In genomic region chr1:8370928-8371327, GRCh38 we compare ENCODE assay signal across 10 cellular contexts. TPM values are rescaled to one million over a fixed set of nuclear protein-coding genes. Genes with fewer than 3 reads are reported as not detected.
A peak's percentile ranks its signal among the peaks of the same experiment; 100 is the strongest.
DNase-seq lines count a peak whose midpoint lies in the region; ATAC-seq and TF ChIP-seq lines count a peak whose summit lies in the region.
"Had no signal": no experiment of that assay in that cellular context is flagged by ENCODE, and none has a peak within 500 bp of the region (broad histone marks: within the 10 kb centered on the region; RNA-seq: fewer than 3 reads in every experiment).

No MANE protein-coding gene starts in this region.

- no peak overlapping the region for H2BK15ac ChIP-seq in mesendoderm (replicated peaks; ENCODE audit: low read depth)

- H4K8ac ChIP-seq in mesendoderm (ENCODE audit: low read depth, low read length), result no peak overlapping the region

- H3K4me3 ChIP-seq in mesendoderm (ENCODE audit: low read length) (no peak overlapping the region), tibial artery (peak overlapping the region in 1 of 2 donors; percentile 5)
- H3K4me3 ChIP-seq: A549 had no signal

- H3K27ac ChIP-seq in cingulate gyrus (ENCODE audit: low read depth, low read length) (peak overlapping the region; percentile 76), mesendoderm (ENCODE audit: low read depth, low read length) (no peak overlapping the region), tibial artery (peak overlapping the region; percentile 74 to 82)
- H3K27ac ChIP-seq: A549 had no signal

- no peak overlapping the region for H3K4ac ChIP-seq in mesendoderm (ENCODE audit: low read depth, low read length)

- H2BK120ac ChIP-seq in mesendoderm (ENCODE audit: low read depth, low read length), result no peak overlapping the region

- H4K5ac ChIP-seq in mesendoderm (ENCODE audit: low read length), result no peak overlapping the region

- intact Hi-C loops in tibial artery (cut with DNase I; ENCODE audit: low total_unique reads), result loop anchor here (5.0 kb wide), 2 partner anchors 41 to 201 kb away; no protein-coding TSS in a partner anchor

- H2AK5ac ChIP-seq in mesendoderm (ENCODE audit: low read length), result no peak overlapping the region

- H3K79me1 ChIP-seq in mesendoderm (ENCODE audit: low read length), result peaks cover 31% of the 10 kb centered on the region

- WGBS in mesendoderm (ENCODE audit: extremely low coverage, insufficient coverage, low lambda C conversion rate), result no CpG with 5 or more reads among the region's 5 CpGs

- H3K79me2 ChIP-seq in mesendoderm (ENCODE audit: control insufficient read depth, insufficient read depth, low read length), result peaks cover 26% of the 10 kb centered on the region

- H3K4me1 ChIP-seq in mesendoderm (ENCODE audit: control insufficient read depth, low read depth, low read length) (peaks cover 13% of the 10 kb centered on the region), tibial artery (peaks cover 6 to 91% (median 77%) of the 10 kb centered on the region in 4 donors)

- no peak overlapping the region for H3K23ac ChIP-seq in mesendoderm (ENCODE audit: low read length)

- ATAC-seq in esophagus mucosa (no peak), HG03045 (IDR thresholded peaks at IDR 0.05; ENCODE audit: unreplicated experiment) (no peak)
- ATAC-seq: activated naive CD8-positive, alpha-beta T cell treated with anti-CD3 and anti-CD28 coated beads, Interleukin-2, amount 50 U/mL, for 24 hours had no signal

- no peak for TF ChIP-seq CTCF in tibial artery (IDR thresholded peaks at IDR 0.05)

- no peak overlapping the region for H3K18ac ChIP-seq in mesendoderm (ENCODE audit: low read length)

- no peak overlapping the region for H3K9ac ChIP-seq in mesendoderm (ENCODE audit: low read length)

- no peaks in the 10 kb centered on the region for H3K9me3 ChIP-seq in tibial artery
- H3K9me3 ChIP-seq: A549 had no signal

- H3K4me2 ChIP-seq in mesendoderm (ENCODE audit: low read length), result no peak overlapping the region
- H3K4me2 ChIP-seq: A549 had no signal

- no peaks in the 10 kb centered on the region for H3K27me3 ChIP-seq in mesendoderm (ENCODE audit: insufficient read depth, low read length, poor library complexity)
- no peaks in the 10 kb centered on the region for H3K27me3 ChIP-seq in tibial artery

- DNase-seq in NCI-H748 treated with DMSO at 0.1 percent for 48 hours (lab: John Stamatoyannopoulos, UW) (peak; percentile 76), NCI-H748 (lab: John Stamatoyannopoulos, UW; ENCODE audit: unreplicated experiment) (no peak), mesendoderm (no peak), tibial artery (no peak)
- DNase-seq in effector CD8-positive, alpha-beta T cell (lab: John Stamatoyannopoulos, UW), result no peak
- DNase-seq: activated naive CD8-positive, alpha-beta T cell treated with anti-CD3 and anti-CD28 coated beads, Interleukin-2, amount 50 U/mL, for 24 hours had no signal

- no peak overlapping the region for H2BK5ac ChIP-seq in mesendoderm (ENCODE audit: low read length)

- H3K36me3 ChIP-seq in mesendoderm (ENCODE audit: control insufficient read depth, insufficient read depth, low read length) (peaks cover 2% of the 10 kb centered on the region), tibial artery (peaks cover 0 to 7% (median 6%) of the 10 kb centered on the region in 3 donors)

- peak overlapping the region; percentile 25 for H3K56ac ChIP-seq in mesendoderm (ENCODE audit: low read length)

RNA-seq across cellular contexts. Expression of gene SLC45A1, which starts 53.0 kb away (rescaled TPM):
- 0.07 TPM for polyA plus RNA-seq in mesendoderm (2013, experiment 1 of 2)
- 0.11 TPM for polyA plus RNA-seq in mesendoderm (2013, experiment 2 of 2)
- 0.20 TPM for total RNA-seq in esophagus mucosa
